ENCODE assay signal across 1 cellular context in the genomic region with DNA sequence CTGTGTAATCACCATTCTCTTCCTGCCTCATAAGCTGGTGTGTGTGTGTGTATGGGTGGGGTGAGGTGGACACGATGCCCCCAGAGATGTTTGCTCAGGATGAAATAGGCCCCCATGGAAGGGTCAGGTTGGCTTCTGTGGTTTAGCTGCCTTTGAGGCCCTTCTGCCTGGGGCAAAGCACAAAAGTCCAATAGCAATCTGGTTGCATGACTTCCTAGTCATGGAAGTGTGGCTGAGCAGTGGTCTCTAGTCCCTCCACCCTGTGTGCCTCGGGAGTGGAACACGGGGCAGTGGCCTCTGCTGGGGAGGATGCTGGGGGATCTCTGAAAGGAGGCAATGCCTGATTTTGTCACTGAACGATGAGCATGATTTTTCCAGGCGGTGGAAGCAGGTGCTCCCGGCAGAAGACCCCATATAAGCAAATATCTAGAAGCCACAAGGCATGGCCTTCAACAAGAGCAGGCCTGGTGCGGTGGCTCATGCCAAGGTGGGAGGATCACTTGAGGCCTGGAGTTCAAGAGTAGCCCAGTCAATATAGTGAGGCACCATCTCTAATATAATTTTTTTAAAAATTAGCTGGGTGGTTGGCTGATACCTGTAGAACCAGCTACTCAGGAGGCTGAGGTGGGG.
TF ChIP-seq lines count a peak whose summit lies in the region.
"Not testable (repeated sequence)": the region's sequence is repeated elsewhere in the genome, so short reads cannot be mapped to it uniquely, and the experiment has no call there.

No MANE protein-coding gene starts in this region.

TF ChIP-seq in HepG2, 621 proteins besides CTCF, POLR2A, EP300 and RAD21 (continued from another document):
- TF ChIP-seq ZNF580 (CRISPR knock-in tag; IDR thresholded peaks at IDR 0.05; ENCODE audit: borderline replicate concordance, low read depth) (peak; percentile 18; the same call in 1 of the 2 replicates), GABPA (CRISPR knock-in tag; IDR thresholded peaks at IDR 0.05; ENCODE audit: low read depth) (0 out of 2 replicates have a peak, but pooled peaks have one; percentile 27), ZMAT3 (CRISPR knock-in tag; conservative IDR thresholded peaks at IDR 0.05) (peak; percentile 62), TFAP4 (IDR thresholded peaks at IDR 0.05; ENCODE audit: borderline replicate concordance, low read depth) (peak; percentile 63; the same call in 1 of the 2 replicates), FOXK1 (CRISPR knock-in tag; IDR thresholded peaks at IDR 0.05; ENCODE audit: borderline replicate concordance, low read depth) (peak; percentile 36; the same call in 1 of the 2 replicates), NCOA2 (CRISPR knock-in tag; IDR thresholded peaks at IDR 0.05) (peak; percentile 49; the same call in 1 of the 2 replicates), ZNF841 (CRISPR knock-in tag; IDR thresholded peaks at IDR 0.05; ENCODE audit: borderline replicate concordance) (0 out of 2 replicates have a peak, but pooled peaks have one; percentile 21), KDM3A (CRISPR knock-in tag; IDR thresholded peaks at IDR 0.05; ENCODE audit: low read depth) (peak; percentile 66; the same call in 1 of the 2 replicates), TAF1 (CRISPR knock-in tag; IDR thresholded peaks at IDR 0.05) (peak; percentile 46; the same call in 1 of the 2 replicates), MTA1 (CRISPR knock-in tag; IDR thresholded peaks at IDR 0.05; ENCODE audit: borderline replicate concordance) (peak; percentile 91), PAXIP1 (CRISPR knock-in tag; conservative IDR thresholded peaks at IDR 0.05) (peak; percentile 98), KLF12 (CRISPR knock-in tag; IDR thresholded peaks at IDR 0.05; ENCODE audit: borderline replicate concordance) (peak; percentile 68; the same call in 1 of the 2 replicates), ARID4A (CRISPR knock-in tag; IDR thresholded peaks at IDR 0.05; ENCODE audit: borderline replicate concordance) (peak; percentile 52; the same call in 1 of the 2 replicates), ZNF629 (CRISPR knock-in tag; conservative IDR thresholded peaks at IDR 0.05) (0 out of 2 replicates have a peak, but pooled peaks have one; percentile 19), FOXC1 (CRISPR knock-in tag; IDR thresholded peaks at IDR 0.05; ENCODE audit: borderline replicate concordance) (0 out of 2 replicates have a peak, but pooled peaks have one; percentile 36), ZNF878 (CRISPR knock-in tag; IDR thresholded peaks at IDR 0.05) (0 out of 2 replicates have a peak, but pooled peaks have one; percentile 6), ZBTB26 (CRISPR knock-in tag; IDR thresholded peaks at IDR 0.05; ENCODE audit: borderline replicate concordance) (0 out of 2 replicates have a peak, but pooled peaks have one; percentile 28), ZNF547 (CRISPR knock-in tag; IDR thresholded peaks at IDR 0.05) (peak; percentile 24; the same call in 1 of the 2 replicates), TBX2 (CRISPR knock-in tag; IDR thresholded peaks at IDR 0.05; ENCODE audit: borderline replicate concordance) (peak; percentile 88), FOXP1 (IDR thresholded peaks at IDR 0.05) (peak; percentile 39; the same call in 1 of the 2 replicates), FOXP1 (CRISPR knock-in tag; IDR thresholded peaks at IDR 0.05) (peak; percentile 84; the same call in 1 of the 2 replicates), FOXA3 (CRISPR knock-in tag; IDR thresholded peaks at IDR 0.05) (peak; percentile 81), ZNF557 (CRISPR knock-in tag; IDR thresholded peaks at IDR 0.05) (0 out of 2 replicates have a peak, but pooled peaks have one; percentile 67), GTF3A (CRISPR knock-in tag; conservative IDR thresholded peaks at IDR 0.05) (peak; percentile 60; the same call in 1 of the 2 replicates), ZNF263 (CRISPR knock-in tag; IDR thresholded peaks at IDR 0.05) (peak; percentile 39; the same call in 1 of the 2 replicates), BRD4 (CRISPR knock-in tag; IDR thresholded peaks at IDR 0.05) (peak; percentile 93; the same call in 1 of the 2 replicates), CREM (IDR thresholded peaks at IDR 0.05) (peak; percentile 71; the same call in 1 of the 2 replicates)
- TF ChIP-seq GABPA (IDR thresholded peaks at IDR 0.05; ENCODE audit: low read depth, low read length); CREM (CRISPR knock-in tag; IDR thresholded peaks at IDR 0.05): not testable (repeated sequence)
- TF ChIP-seq, protein P1, sequence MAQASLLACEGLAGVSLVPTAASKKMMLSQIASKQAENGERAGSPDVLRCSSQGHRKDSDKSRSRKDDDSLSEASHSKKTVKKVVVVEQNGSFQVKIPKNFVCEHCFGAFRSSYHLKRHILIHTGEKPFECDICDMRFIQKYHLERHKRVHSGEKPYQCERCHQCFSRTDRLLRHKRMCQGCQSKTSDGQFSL (CRISPR knock-in tag; IDR thresholded peaks at IDR 0.05): 0 out of 2 replicates have a peak, but pooled peaks have one; percentile 42
TF ChIP-seq in HepG2: peak in this region for 204; not testable (repeated sequence) for 417.
